16 cellular contexts compared by ENCODE assay signal in genomic region chr16:88732172-88732960, GRCh38. TPM values are rescaled to one million over a fixed set of nuclear protein-coding genes. Genes with fewer than 3 reads are reported as not detected.
DNase-seq lines count a peak whose midpoint lies in the region; ATAC-seq and TF ChIP-seq lines count a peak whose summit lies in the region.
"Had no signal": no experiment of that assay in that cellular context is flagged by ENCODE, and none has a peak within 500 bp of the region (broad histone marks: within the 10 kb centered on the region; RNA-seq: fewer than 3 reads in every experiment).

No MANE protein-coding gene starts in this region.

- no peak overlapping the region for H3K18ac ChIP-seq in neuronal stem cell (ENCODE audit: low read length)

- H3F3A ChIP-seq in SK-N-SH (replicated peaks; ENCODE audit: insufficient read depth) (peaks cover 12% of the 10 kb centered on the region), PC-3 (ENCODE audit: low read length, unreplicated experiment) (no peaks in the 10 kb centered on the region)

- H3K9me2 ChIP-seq in SK-N-SH (no peaks in the 10 kb centered on the region), PC-3 (replicated peaks; ENCODE audit: low read length) (no peaks in the 10 kb centered on the region)

- ATAC-seq in SK-N-SH treated with all-trans-retinoic acid at 6 μM for 48 hours (no peak), PC-3 (peak; percentile 21; the same call in 1 of the 2 replicates), GM21529 (IDR thresholded peaks at IDR 0.05; ENCODE audit: unreplicated experiment) (no peak)
- ATAC-seq: GM23338, left cardiac atrium, T-helper 17 cell, WTC11 had no signal

- H3K79me1 ChIP-seq in neuronal stem cell (ENCODE audit: low read depth, low read length), result no peaks in the 10 kb centered on the region

- peaks cover 0 to 27% of the 10 kb centered on the region in 2 experiments for H3K36me3 ChIP-seq in SK-N-SH (replicated peaks in 1 of 2; ENCODE audit: control insufficient read depth in 1 of 2, insufficient read depth in 2 of 2, low read length in 1 of 2)
- peaks cover 4% of the 10 kb centered on the region for H3K36me3 ChIP-seq in PC-3 (ENCODE audit: low read depth, low read length)
- H3K36me3 ChIP-seq in neuronal stem cell (replicated peaks in 1 of 2; ENCODE audit: control insufficient read depth in 2 of 2, insufficient read depth in 2 of 2, low read length in 2 of 2), result no peaks in the 10 kb centered on the region

- H3K4me2 ChIP-seq in SK-N-SH, result no peak overlapping the region
- no peak overlapping the region for H3K4me2 ChIP-seq in PC-3 (ENCODE audit: low read length)
- no peak overlapping the region for H3K4me2 ChIP-seq in neuronal stem cell (ENCODE audit: insufficient read depth, low read length, poor library complexity, severe bottlenecking)
- H3K4me2 ChIP-seq: GM23338 had no signal

- TF ChIP-seq RAD21 in SK-N-SH (IDR thresholded peaks at IDR 0.05; ENCODE audit: low read length), result no peak

- DNase-seq in SK-N-SH, result peak; percentile 54
- DNase-seq in HT1080 (ENCODE audit: low read depth), result peak; percentile 38
- DNase-seq in PC-3, result no peak
- no peak for DNase-seq in neuronal stem cell (ENCODE audit: low spot score)
- no peak for DNase-seq in stimulated activated CD4-positive, alpha-beta T cell treated with anti-CD3 and anti-CD28 coated beads, Interleukin-4, amount 100 ng/mL, for 24 hours
- no peak for DNase-seq in SK-N-DZ (ENCODE audit: low spot score)
- DNase-seq: CD4-positive, alpha-beta memory T cell; left cardiac atrium; NCI-H2107; T-helper 17 cell had no signal

- H4K91ac ChIP-seq in neuronal stem cell (ENCODE audit: low read depth, low read length, poor library complexity), result no peak overlapping the region

- CTCF ChIA-PET in SK-N-SH (lab: Yijun Ruan, JAX), result interaction anchor here (1.4 to 17.4 kb wide), 3 partner anchors 11 to 435 kb away, joined by 5 to 540 read pairs (median 8); no protein-coding TSS in a partner anchor
- CTCF ChIA-PET in PC-3 (lab: Charles Lee), result no interaction called here

- no peak overlapping the region for H3K9ac ChIP-seq in SK-N-SH
- no peak overlapping the region for H3K9ac ChIP-seq in PC-3 (ENCODE audit: low read length)
- H3K9ac ChIP-seq in neuronal stem cell (ENCODE audit: low read depth, low read length, poor library complexity), result peak overlapping the region; percentile 4

- no peak for TF ChIP-seq EP300 in SK-N-SH (IDR thresholded peaks at IDR 0.05; ENCODE audit: borderline replicate concordance in 1 of 2, low read depth in 1 of 2, low read length in 1 of 2)

- BruUV-seq in PC-3 (replicated peaks; lab: Mats Ljungman, UMichigan), result no TSS peak

- no peaks in the 10 kb centered on the region for H3K9me3 ChIP-seq in SK-N-SH
- no peaks in the 10 kb centered on the region for H3K9me3 ChIP-seq in PC-3 (ENCODE audit: low read length)
- H3K9me3 ChIP-seq in neuronal stem cell (replicated peaks in 1 of 2; ENCODE audit: control insufficient read depth in 2 of 2, insufficient read depth in 1 of 2, low read depth in 1 of 2, low read length in 2 of 2), result no peaks in the 10 kb centered on the region

- no peak overlapping the region for H2BK5ac ChIP-seq in neuronal stem cell (ENCODE audit: low read length)

- peak overlapping the region; percentile 84 for H2AK5ac ChIP-seq in neuronal stem cell (ENCODE audit: low read depth, low read length)

- 43% methylated on average over 8 of the region's 30 CpGs for WGBS in SK-N-SH (ENCODE audit: low lambda C conversion rate)
- no CpG with 5 or more reads among the region's 30 CpGs for WGBS in neuronal stem cell (ENCODE audit: extremely low coverage in 2 of 2, insufficient read length in 2 of 2, insufficient replicate concordance in 1 of 2), 2 donors

- H3K14ac ChIP-seq in neuronal stem cell (ENCODE audit: low read length), result peak overlapping the region; percentile 9

- H3K27me3 ChIP-seq in SK-N-SH (ENCODE audit: insufficient read depth), result no peaks in the 10 kb centered on the region
- H3K27me3 ChIP-seq in PC-3 (ENCODE audit: low read length), result no peaks in the 10 kb centered on the region
- H3K27me3 ChIP-seq in neuronal stem cell (ENCODE audit: control insufficient read depth in 3 of 3, insufficient read depth in 3 of 3, low read depth in 1 of 3, low read length in 3 of 3), result no peaks in the 10 kb centered on the region

- H3K23ac ChIP-seq in neuronal stem cell (ENCODE audit: low read depth, low read length, poor library complexity), result peak overlapping the region; percentile 20

- H3K79me2 ChIP-seq in SK-N-SH (ENCODE audit: insufficient read depth), result peaks cover 15% of the 10 kb centered on the region; the same call in 1 of the 2 replicates
- H3K79me2 ChIP-seq in PC-3 (ENCODE audit: low read length), result no peaks in the 10 kb centered on the region

- H3K4ac ChIP-seq in neuronal stem cell (ENCODE audit: low read length), result no peak overlapping the region

- H4K8ac ChIP-seq in neuronal stem cell (ENCODE audit: low read depth, low read length), result no peak overlapping the region

- H3K27ac ChIP-seq in SK-N-SH (ENCODE audit: low read depth in 2 of 2, low read length in 1 of 2), result no peak overlapping the region
- no peak overlapping the region for H3K27ac ChIP-seq in PC-3 (ENCODE audit: low read length)
- no peak overlapping the region for H3K27ac ChIP-seq in neuronal stem cell (replicated peaks; ENCODE audit: low read length)

- intact Hi-C loops in PC-3 (cut with micrococcal nuclease), result no loop called here

- POLR2A ChIA-PET in SK-N-SH (lab: Yijun Ruan, JAX), result no interaction called here
- POLR2A ChIA-PET in PC-3 (lab: Charles Lee; ENCODE audit: unreplicated experiment), result no interaction called here

- no peak for TF ChIP-seq CTCF in SK-N-SH (IDR thresholded peaks at IDR 0.05)
- TF ChIP-seq CTCF in PC-3 (conservative IDR thresholded peaks at IDR 0.05; ENCODE audit: low read depth, low read length), result no peak

- H2BK15ac ChIP-seq in neuronal stem cell (ENCODE audit: low read length), result no peak overlapping the region

- H3K4me1 ChIP-seq in SK-N-SH (ENCODE audit: control insufficient read depth in 1 of 2, insufficient read depth in 2 of 2, low read depth in 1 of 2, low read length in 1 of 2) (peaks cover 4 to 30% of the 10 kb centered on the region in 2 experiments; a peak in 2 of 4 replicates), PC-3 (ENCODE audit: insufficient read depth, low read length) (no peaks in the 10 kb centered on the region), neuronal stem cell (ENCODE audit: control insufficient read depth in 2 of 2, insufficient read depth in 1 of 2, low read depth in 1 of 2, low read length in 2 of 2) (peaks cover 0 to 2% of the 10 kb centered on the region in 2 donors)

- no peak overlapping the region for H3K4me3 ChIP-seq in SK-N-SH (ENCODE audit: low read depth in 2 of 2, low read length in 1 of 2)
- no peak overlapping the region for H3K4me3 ChIP-seq in PC-3 (ENCODE audit: low read length)
- H3K4me3 ChIP-seq in neuronal stem cell (ENCODE audit: low read length in 2 of 2), result no peak overlapping the region
- H3K4me3 ChIP-seq: GM23338 had no signal

- H4K20me1 ChIP-seq in SK-N-SH (ENCODE audit: insufficient read depth), result peaks cover 27% of the 10 kb centered on the region
- no peaks in the 10 kb centered on the region for H4K20me1 ChIP-seq in PC-3 (ENCODE audit: low read length)

- H2AFZ ChIP-seq in SK-N-SH (ENCODE audit: low read depth) (no peak overlapping the region), PC-3 (ENCODE audit: low read length) (no peak overlapping the region), neuronal stem cell (ENCODE audit: low read length) (no peak overlapping the region)
- H2AFZ ChIP-seq: GM23338 had no signal

- H2BK12ac ChIP-seq in neuronal stem cell (ENCODE audit: low read length), result no peak overlapping the region

- no peak overlapping the region for H2BK120ac ChIP-seq in neuronal stem cell (ENCODE audit: low read depth, low read length)

RNA-seq across cellular contexts. Expression of gene CTU2, which starts 26.1 kb away (rescaled TPM):
- 16.2 and 16.5 TPM in 2 replicates for polyA plus RNA-seq in SK-N-SH (2012; rRNA removed)
- 6.3 and 9.8 TPM in 2 replicates for polyA plus RNA-seq in SK-N-SH (2012; cell fraction: cytosol; rRNA removed)
- 32.4 and 41.1 TPM in 2 replicates for polyA plus RNA-seq in SK-N-SH (2012; cell fraction: nucleus; rRNA removed)
- total RNA-seq in HT1080 (2014; rRNA removed; shearing (Covaris generic)), result 26.6 and 31.0 TPM in 2 replicates
- polyA plus RNA-seq in HT1080 (2015; cell fraction: cytosol; rRNA removed), result 18.8 and 20.7 TPM in 2 replicates
- polyA plus RNA-seq in HT1080 (2015; cell fraction: nucleus; rRNA removed), result 24.1 and 26.0 TPM in 2 replicates
- total RNA-seq in PC-3 (2014; rRNA removed), result 30.3 and 39.4 TPM in 2 replicates
- 25.8 TPM for polyA plus RNA-seq in neuronal stem cell (2013, experiment 1 of 2)
- polyA plus RNA-seq in neuronal stem cell (2013, experiment 2 of 2), result 28.0 TPM
- 31.8 and 36.8 TPM in 2 replicates for polyA plus RNA-seq in SK-N-DZ (2014; cell fraction: cytosol; rRNA removed)
- polyA plus RNA-seq in SK-N-DZ (2014; cell fraction: nucleus; rRNA removed), result 56.6 and 109 TPM in 2 replicates

RNA-seq across cellular contexts. Expression of gene RNF166, which starts 26.2 kb away (rescaled TPM):
- polyA plus RNA-seq in SK-N-SH (2012; rRNA removed), result 17.0 and 17.2 TPM in 2 replicates
- 7.5 and 11.2 TPM in 2 replicates for polyA plus RNA-seq in SK-N-SH (2012; cell fraction: cytosol; rRNA removed)
- polyA plus RNA-seq in SK-N-SH (2012; cell fraction: nucleus; rRNA removed), result 29.1 and 45.4 TPM in 2 replicates
- total RNA-seq in HT1080 (2014; rRNA removed; shearing (Covaris generic)), result 31.9 and 38.1 TPM in 2 replicates
- polyA plus RNA-seq in HT1080 (2015; cell fraction: cytosol; rRNA removed), result 22.2 and 27.6 TPM in 2 replicates
- 23.5 and 35.2 TPM in 2 replicates for polyA plus RNA-seq in HT1080 (2015; cell fraction: nucleus; rRNA removed)
- total RNA-seq in PC-3 (2014; rRNA removed), result 25.2 and 28.8 TPM in 2 replicates
- polyA plus RNA-seq in neuronal stem cell (2013, experiment 1 of 2), result 20.4 TPM
- 19.1 TPM for polyA plus RNA-seq in neuronal stem cell (2013, experiment 2 of 2)
- polyA plus RNA-seq in SK-N-DZ (2014; cell fraction: cytosol; rRNA removed), result 50.9 and 65.7 TPM in 2 replicates
- polyA plus RNA-seq in SK-N-DZ (2014; cell fraction: nucleus; rRNA removed), result 115 and 130 TPM in 2 replicates

RNA-seq across cellular contexts. Expression of gene SNAI3, which starts 46.1 kb away (rescaled TPM):
- polyA plus RNA-seq in SK-N-SH (2012; rRNA removed), result 0.03 and 0.18 TPM in 2 replicates
- polyA plus RNA-seq in SK-N-SH (2012; cell fraction: cytosol; rRNA removed), result 0.06 and 0.09 TPM in 2 replicates
- 0.24 and 0.32 TPM in 2 replicates for polyA plus RNA-seq in SK-N-SH (2012; cell fraction: nucleus; rRNA removed)
- 0.30 and 0.51 TPM in 2 replicates for total RNA-seq in HT1080 (2014; rRNA removed; shearing (Covaris generic))
- 0.14 and 0.27 TPM in 2 replicates for polyA plus RNA-seq in HT1080 (2015; cell fraction: cytosol; rRNA removed)
- not detected in 2 replicates for polyA plus RNA-seq in HT1080 (2015; cell fraction: nucleus; rRNA removed)
- 0.22 and 0.46 TPM in 2 replicates for total RNA-seq in PC-3 (2014; rRNA removed)
- 0.50 TPM for polyA plus RNA-seq in neuronal stem cell (2013, experiment 1 of 2)
- 0.32 TPM for polyA plus RNA-seq in neuronal stem cell (2013, experiment 2 of 2)
- polyA plus RNA-seq in SK-N-DZ (2014; cell fraction: cytosol; rRNA removed), result 0.22 and 0.82 TPM in 2 replicates
- polyA plus RNA-seq in SK-N-DZ (2014; cell fraction: nucleus; rRNA removed), result 0.16 and 0.21 TPM in 2 replicates
- total RNA-seq: neural crest cell, urinary bladder had no signal

RNA-seq across cellular contexts. Expression of gene PIEZO1, which starts 52.7 kb away (rescaled TPM):
- 111 and 184 TPM in 2 replicates for polyA plus RNA-seq in SK-N-SH (2012; rRNA removed)
- polyA plus RNA-seq in SK-N-SH (2012; cell fraction: cytosol; rRNA removed), result 45.3 and 86.3 TPM in 2 replicates
- polyA plus RNA-seq in SK-N-SH (2012; cell fraction: nucleus; rRNA removed), result 670 and 1,039 TPM in 2 replicates
- 152 and 159 TPM in 2 replicates for total RNA-seq in HT1080 (2014; rRNA removed; shearing (Covaris generic))
- polyA plus RNA-seq in HT1080 (2015; cell fraction: cytosol; rRNA removed), result 88.4 and 95.7 TPM in 2 replicates
- polyA plus RNA-seq in HT1080 (2015; cell fraction: nucleus; rRNA removed), result 280 and 286 TPM in 2 replicates
- total RNA-seq in PC-3 (2014; rRNA removed), result 180 and 251 TPM in 2 replicates
- polyA plus RNA-seq in neuronal stem cell (2013, experiment 1 of 2), result 8.0 TPM
- polyA plus RNA-seq in neuronal stem cell (2013, experiment 2 of 2), result 9.2 TPM
- 37.9 and 52.7 TPM in 2 replicates for polyA plus RNA-seq in SK-N-DZ (2014; cell fraction: cytosol; rRNA removed)
- polyA plus RNA-seq in SK-N-DZ (2014; cell fraction: nucleus; rRNA removed), result 213 and 283 TPM in 2 replicates

Comparison
In these comparisons a context has a peak if more than half of its experiments do, and no peak if none do; other contexts are left out.
1. DNase-seq: peak in SK-N-SH (single experiment) and HT1080 (single experiment); none in PC-3 (single experiment), neuronal stem cell (single experiment), stimulated activated CD4-positive, alpha-beta T cell treated with anti-CD3 and anti-CD28 coated beads, Interleukin-4, amount 100 ng/mL, for 24 hours (single experiment) and SK-N-DZ (single experiment).